In the genomic region with DNA sequence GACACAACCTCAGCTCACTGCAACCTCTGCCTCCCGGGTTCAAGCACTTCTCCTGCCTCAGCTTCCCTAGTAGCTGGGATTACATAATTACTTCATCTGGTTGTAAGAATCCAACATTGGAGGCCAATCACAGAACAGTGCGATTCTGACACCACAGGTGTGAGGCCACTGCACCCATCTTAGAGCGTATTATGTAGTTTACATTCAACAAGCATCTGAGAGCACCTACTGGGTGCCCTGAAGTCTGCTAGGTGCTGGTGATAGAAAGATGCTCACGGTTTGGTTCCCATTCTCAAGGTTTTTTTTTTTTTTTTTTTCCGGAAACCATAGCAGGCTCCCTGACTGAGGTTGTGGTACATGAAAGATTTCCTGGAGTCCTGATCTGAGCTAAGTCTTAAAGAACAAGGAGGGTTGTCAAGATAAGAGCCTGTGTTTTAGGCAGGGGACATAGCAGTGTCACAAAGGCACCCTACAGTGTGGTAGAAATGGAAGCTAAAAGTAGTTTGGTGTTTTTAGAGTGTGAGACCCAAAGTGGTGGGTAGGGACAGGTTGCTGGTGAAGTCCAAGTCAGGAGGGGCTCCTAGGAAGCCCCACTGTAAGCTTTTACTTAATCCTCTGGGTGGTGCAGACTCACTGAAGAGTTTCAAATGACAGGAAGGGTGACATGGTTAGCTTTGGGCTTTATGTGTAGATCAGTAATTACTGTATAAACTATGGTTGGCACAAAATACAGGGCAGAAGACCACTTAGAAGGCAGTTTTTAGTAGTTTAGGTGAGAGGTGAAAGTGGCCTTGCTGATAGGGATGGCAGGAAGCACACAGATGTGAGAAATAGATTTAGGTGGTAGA, we compare ENCODE assay signal across 1 cellular context.
TF ChIP-seq lines count a peak whose summit lies in the region.

No MANE protein-coding gene starts in this region.

TF ChIP-seq in GM12878, 131 proteins besides CTCF, POLR2A, EP300 and RAD21:
- TF ChIP-seq NR2F1 (conservative IDR thresholded peaks at IDR 0.05), result no peak
- no peak for TF ChIP-seq STAT1 (conservative IDR thresholded peaks at IDR 0.05)
- TF ChIP-seq, protein P1, sequence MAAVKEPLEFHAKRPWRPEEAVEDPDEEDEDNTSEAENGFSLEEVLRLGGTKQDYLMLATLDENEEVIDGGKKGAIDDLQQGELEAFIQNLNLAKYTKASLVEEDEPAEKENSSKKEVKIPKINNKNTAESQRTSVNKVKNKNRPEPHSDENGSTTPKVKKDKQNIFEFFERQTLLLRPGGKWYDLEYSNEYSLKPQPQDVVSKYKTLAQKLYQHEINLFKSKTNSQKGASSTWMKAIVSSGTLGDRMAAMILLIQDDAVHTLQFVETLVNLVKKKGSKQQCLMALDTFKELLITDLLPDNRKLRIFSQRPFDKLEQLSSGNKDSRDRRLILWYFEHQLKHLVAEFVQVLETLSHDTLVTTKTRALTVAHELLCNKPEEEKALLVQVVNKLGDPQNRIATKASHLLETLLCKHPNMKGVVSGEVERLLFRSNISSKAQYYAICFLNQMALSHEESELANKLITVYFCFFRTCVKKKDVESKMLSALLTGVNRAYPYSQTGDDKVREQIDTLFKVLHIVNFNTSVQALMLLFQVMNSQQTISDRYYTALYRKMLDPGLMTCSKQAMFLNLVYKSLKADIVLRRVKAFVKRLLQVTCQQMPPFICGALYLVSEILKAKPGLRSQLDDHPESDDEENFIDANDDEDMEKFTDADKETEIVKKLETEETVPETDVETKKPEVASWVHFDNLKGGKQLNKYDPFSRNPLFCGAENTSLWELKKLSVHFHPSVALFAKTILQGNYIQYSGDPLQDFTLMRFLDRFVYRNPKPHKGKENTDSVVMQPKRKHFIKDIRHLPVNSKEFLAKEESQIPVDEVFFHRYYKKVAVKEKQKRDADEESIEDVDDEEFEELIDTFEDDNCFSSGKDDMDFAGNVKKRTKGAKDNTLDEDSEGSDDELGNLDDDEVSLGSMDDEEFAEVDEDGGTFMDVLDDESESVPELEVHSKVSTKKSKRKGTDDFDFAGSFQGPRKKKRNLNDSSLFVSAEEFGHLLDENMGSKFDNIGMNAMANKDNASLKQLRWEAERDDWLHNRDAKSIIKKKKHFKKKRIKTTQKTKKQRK (IDR thresholded peaks at IDR 0.05; ENCODE audit: low read depth, low read length), result no peak
- TF ChIP-seq HDAC2 (IDR thresholded peaks at IDR 0.05), result no peak
- no peak for TF ChIP-seq LARP7 (IDR thresholded peaks at IDR 0.05)
- TF ChIP-seq, protein P2, sequence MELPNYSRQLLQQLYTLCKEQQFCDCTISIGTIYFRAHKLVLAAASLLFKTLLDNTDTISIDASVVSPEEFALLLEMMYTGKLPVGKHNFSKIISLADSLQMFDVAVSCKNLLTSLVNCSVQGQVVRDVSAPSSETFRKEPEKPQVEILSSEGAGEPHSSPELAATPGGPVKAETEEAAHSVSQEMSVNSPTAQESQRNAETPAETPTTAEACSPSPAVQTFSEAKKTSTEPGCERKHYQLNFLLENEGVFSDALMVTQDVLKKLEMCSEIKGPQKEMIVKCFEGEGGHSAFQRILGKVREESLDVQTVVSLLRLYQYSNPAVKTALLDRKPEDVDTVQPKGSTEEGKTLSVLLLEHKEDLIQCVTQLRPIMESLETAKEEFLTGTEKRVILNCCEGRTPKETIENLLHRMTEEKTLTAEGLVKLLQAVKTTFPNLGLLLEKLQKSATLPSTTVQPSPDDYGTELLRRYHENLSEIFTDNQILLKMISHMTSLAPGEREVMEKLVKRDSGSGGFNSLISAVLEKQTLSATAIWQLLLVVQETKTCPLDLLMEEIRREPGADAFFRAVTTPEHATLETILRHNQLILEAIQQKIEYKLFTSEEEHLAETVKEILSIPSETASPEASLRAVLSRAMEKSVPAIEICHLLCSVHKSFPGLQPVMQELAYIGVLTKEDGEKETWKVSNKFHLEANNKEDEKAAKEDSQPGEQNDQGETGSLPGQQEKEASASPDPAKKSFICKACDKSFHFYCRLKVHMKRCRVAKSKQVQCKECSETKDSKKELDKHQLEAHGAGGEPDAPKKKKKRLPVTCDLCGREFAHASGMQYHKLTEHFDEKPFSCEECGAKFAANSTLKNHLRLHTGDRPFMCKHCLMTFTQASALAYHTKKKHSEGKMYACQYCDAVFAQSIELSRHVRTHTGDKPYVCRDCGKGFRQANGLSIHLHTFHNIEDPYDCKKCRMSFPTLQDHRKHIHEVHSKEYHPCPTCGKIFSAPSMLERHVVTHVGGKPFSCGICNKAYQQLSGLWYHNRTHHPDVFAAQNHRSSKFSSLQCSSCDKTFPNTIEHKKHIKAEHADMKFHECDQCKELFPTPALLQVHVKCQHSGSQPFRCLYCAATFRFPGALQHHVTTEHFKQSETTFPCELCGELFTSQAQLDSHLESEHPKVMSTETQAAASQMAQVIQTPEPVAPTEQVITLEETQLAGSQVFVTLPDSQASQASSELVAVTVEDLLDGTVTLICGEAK (IDR thresholded peaks at IDR 0.05; ENCODE audit: borderline replicate concordance), result no peak
- TF ChIP-seq ASH2L (IDR thresholded peaks at IDR 0.05; ENCODE audit: borderline replicate concordance, low read depth), result no peak
- no peak for TF ChIP-seq HDAC6 (IDR thresholded peaks at IDR 0.05; ENCODE audit: unreplicated experiment)
- TF ChIP-seq NFXL1 (IDR thresholded peaks at IDR 0.05; ENCODE audit: borderline replicate concordance), result no peak
- no peak for TF ChIP-seq MTA3 (IDR thresholded peaks at IDR 0.05; ENCODE audit: borderline replicate concordance, low read length)
- no peak for TF ChIP-seq NFIC (IDR thresholded peaks at IDR 0.05; ENCODE audit: low read depth, low read length)
- no peak for TF ChIP-seq SMC3 (IDR thresholded peaks at IDR 0.05; ENCODE audit: borderline replicate concordance, low read length)
- no peak for TF ChIP-seq MYB (IDR thresholded peaks at IDR 0.05; ENCODE audit: borderline replicate concordance, low read depth, low read length)
- no peak for TF ChIP-seq MYC (IDR thresholded peaks at IDR 0.05; ENCODE audit: insufficient read depth, insufficient read length, insufficient replicate concordance, low read length, severe bottlenecking)
TF ChIP-seq in GM12878: peak in this region for 0.
